In the genomic region with DNA sequence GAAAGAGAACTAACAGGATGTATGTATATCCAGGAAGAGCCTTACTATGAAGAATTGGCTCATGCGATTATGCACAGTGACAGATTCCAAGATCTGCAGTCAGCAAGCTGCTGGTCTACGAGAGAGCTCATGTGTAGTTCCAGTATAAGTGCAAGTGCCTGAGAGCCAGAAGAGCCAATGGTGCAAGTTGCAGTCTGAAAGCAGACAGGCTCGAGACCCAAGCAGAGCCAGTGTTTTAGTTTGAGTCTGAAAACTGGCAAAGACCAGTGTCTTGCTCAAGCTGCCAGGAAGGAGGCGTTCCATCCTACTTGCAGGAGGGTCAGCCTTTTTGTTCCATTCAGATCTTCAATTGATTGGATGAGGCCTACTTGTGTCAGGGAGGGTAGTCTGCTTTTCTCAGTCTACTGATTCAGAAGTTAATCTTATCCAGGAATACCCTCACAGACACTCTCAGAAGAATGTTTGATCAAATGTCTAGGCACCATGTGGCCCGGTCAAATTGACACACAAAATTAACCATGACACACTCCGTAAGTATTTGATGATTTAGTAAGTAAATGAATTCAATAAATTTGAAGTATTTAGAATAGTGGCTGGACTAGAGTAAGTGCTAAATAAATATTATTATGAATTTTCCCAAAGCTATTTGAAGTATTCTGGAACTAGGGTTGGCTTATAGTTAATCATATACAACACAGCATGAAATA, we compare ENCODE assay signal across 16 cellular contexts.
"Had no signal": no experiment of that assay in that cellular context is flagged by ENCODE, and none has a peak within 500 bp of the region (broad histone marks: within the 10 kb centered on the region; RNA-seq: fewer than 3 reads in every experiment).

No MANE protein-coding gene starts in this region.

- H3K4me3 ChIP-seq: colonic mucosa, gastrocnemius medialis, heart left ventricle, tibial artery had no signal

- H3K27ac ChIP-seq: colonic mucosa, gastrocnemius medialis, heart left ventricle, tibial artery had no signal

- H3K27me3 ChIP-seq: colonic mucosa, gastrocnemius medialis, heart left ventricle, tibial artery had no signal

- H3K4me1 ChIP-seq: colonic mucosa, gastrocnemius medialis had no signal

- H3K9me3 ChIP-seq: colonic mucosa, gastrocnemius medialis, heart left ventricle, tibial artery had no signal

- DNase-seq: activated CD4-positive, alpha-beta T cell treated with anti-CD3 and anti-CD28 coated beads, Interleukin-2, amount 10 ng/mL, durations not matched to agents 24 days and 14 days; activated CD4-positive, CD25-positive, alpha-beta regulatory T cell; activated CD8-positive, alpha-beta T cell treated with anti-CD3 and anti-CD28 coated beads, Interleukin-2, amount 10 ng/mL, durations not matched to agents 7 days and 5 days; activated effector memory CD4-positive, alpha-beta T cell treated with Interleukin-2 at 50 U/mL for 16 hours; activated naive CD4-positive, alpha-beta T cell treated with anti-CD3 and anti-CD28 coated beads, Interleukin-2, amount 10 ng/mL, durations not matched to agents 7 days and 5 days; activated naive CD8-positive, alpha-beta T cell treated with anti-CD3 and anti-CD28 coated beads, Interleukin-2, amount 50 U/mL, for 24 hours; activated T-cell treated with anti-CD3 and anti-CD28 coated beads, Interleukin-2, amount 50 U/mL, for 48 hours; colonic mucosa; gastrocnemius medialis; heart left ventricle; left ventricle myocardium superior; mesendoderm; nucleus accumbens; stimulated activated naive CD4-positive, alpha-beta T cell treated with Interleukin-2 at 50 U/mL for 16 hours; T1000; tibial artery had no signal

- ATAC-seq: activated CD8-positive, alpha-beta T cell treated with anti-CD3 and anti-CD28 coated beads, Interleukin-2, amount 10 ng/mL, durations not matched to agents 7 days and 5 days; activated naive CD8-positive, alpha-beta T cell treated with anti-CD3 and anti-CD28 coated beads, Interleukin-2, amount 50 U/mL, for 24 hours; gastrocnemius medialis; heart left ventricle; left ventricle myocardium superior had no signal

- H3K36me3 ChIP-seq: colonic mucosa, gastrocnemius medialis, heart left ventricle, tibial artery had no signal
